Comparison of ENCODE assay signal across 1 cellular context in genomic region chr20:62182469-62183425, GRCh38.
TF ChIP-seq lines count a peak whose summit lies in the region.

TSS of gene MTG2 (plus strand) at chr20:62183028. CDS start at chr20:62193421, 10,393 bp downstream.

TF ChIP-seq in GM23338, 12 proteins besides CTCF, POLR2A, EP300 and RAD21 (continued from another document):
- TF ChIP-seq ZNF331 (CRISPR knock-in tag; IDR thresholded peaks at IDR 0.05; ENCODE audit: low read depth) (no peak), STAT1 (IDR thresholded peaks at IDR 0.05; ENCODE audit: unreplicated experiment) (no peak), EZH2phosphoT487 (IDR thresholded peaks at IDR 0.05; ENCODE audit: unreplicated experiment) (no peak), JUNB (IDR thresholded peaks at IDR 0.05; ENCODE audit: unreplicated experiment) (no peak)
